In the genomic region with DNA sequence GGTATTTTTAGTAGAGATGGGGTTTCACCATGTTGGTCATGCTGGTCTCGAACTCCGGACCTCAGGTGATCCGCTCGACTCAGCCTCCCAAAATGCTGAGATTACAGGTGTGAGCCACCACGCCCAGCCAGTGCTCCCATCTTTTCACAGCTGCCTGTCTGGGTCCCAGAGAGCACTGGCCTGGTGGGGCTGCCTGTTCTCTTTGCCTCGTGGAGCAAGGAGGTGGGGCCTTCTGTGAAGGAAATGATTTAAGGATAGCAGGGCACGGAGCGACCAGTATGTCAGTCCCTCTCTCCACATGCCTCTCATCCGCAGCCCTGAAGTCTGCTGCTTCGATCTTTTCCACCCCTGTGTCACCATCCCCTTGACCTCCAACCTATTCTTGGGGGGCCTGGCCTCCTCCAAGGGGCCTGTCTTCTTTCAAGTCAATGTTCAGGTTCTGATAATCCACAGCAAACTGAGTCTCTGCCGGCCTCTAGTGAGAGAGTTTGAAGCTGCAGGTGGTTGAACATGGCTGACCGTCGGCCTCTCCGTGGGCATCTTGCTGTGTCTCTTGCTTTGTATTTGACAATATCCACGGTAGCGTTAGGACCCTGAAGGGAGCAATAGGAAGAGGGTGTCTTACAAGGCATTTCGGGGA, we compare ENCODE assay signal across 9 cellular contexts. TPM values are rescaled to one million over a fixed set of nuclear protein-coding genes. Genes with fewer than 3 reads are reported as not detected.
DNase-seq lines count a peak whose midpoint lies in the region; ATAC-seq and TF ChIP-seq lines count a peak whose summit lies in the region.
"Had no signal": no experiment of that assay in that cellular context is flagged by ENCODE, and none has a peak within 500 bp of the region (broad histone marks: within the 10 kb centered on the region; RNA-seq: fewer than 3 reads in every experiment).

No MANE protein-coding gene starts in this region.

- H3K27me3 Mint-ChIP-seq in H9 (ENCODE audit: low read depth): peaks cover 1% of the 10 kb centered on the region; the same call in 1 of the 2 replicates

- no peak overlapping the region for H3K18ac ChIP-seq in H9 (ENCODE audit: insufficient read length, low read depth, low read length)

- no peak overlapping the region for H2BK5ac ChIP-seq in H9 (ENCODE audit: insufficient read length, low read length)

- WGBS in H9 (ENCODE audit: extremely low coverage, insufficient read length, low lambda C conversion rate): no CpG with 5 or more reads among the region's 17 CpGs
- 57 to 61% (median 60%) methylated on average over 17 of the region's 17 CpGs for whole genome bisulfite sequencing in heart left ventricle, 4 donors

- H3T11ph ChIP-seq in H9 (ENCODE audit: low read length): no peak overlapping the region

- no peak overlapping the region for H2BK120ac ChIP-seq in H9 (ENCODE audit: low read depth, low read length, poor library complexity, severe bottlenecking)

- peaks cover 7 to 10% of the 10 kb centered on the region in 2 experiments for H3K4me1 Mint-ChIP-seq in H9

- no peak overlapping the region for H3K14ac ChIP-seq in H9 (ENCODE audit: insufficient read depth, low read length)

- no peaks in the 10 kb centered on the region for H3K79me1 ChIP-seq in H9 (ENCODE audit: insufficient read depth, low read depth, low read length, poor library complexity, severe bottlenecking)

- no peaks in the 10 kb centered on the region for H3K4me1 ChIP-seq in H9 (ENCODE audit: insufficient read depth, low read length)
- H3K4me1 ChIP-seq in heart left ventricle: peaks cover 0 to 26% (median 2%) of the 10 kb centered on the region in 12 donors

- no peak overlapping the region for H3K27ac ChIP-seq in H9 (ENCODE audit: insufficient read length, low read depth, low read length)
- peak overlapping the region; percentile 90 for H3K27ac ChIP-seq in VCaP
- H3K27ac ChIP-seq in heart left ventricle: peak overlapping the region in 4 of 12 donors; percentile 19 to 80 (median 55)

- no peak overlapping the region for H2AK5ac ChIP-seq in H9 (ENCODE audit: insufficient read length, low read length)

- no peaks in the 10 kb centered on the region for H3K9me3 Mint-ChIP-seq in H9

- H2BK20ac ChIP-seq in H9 (ENCODE audit: low read depth, low read length, poor library complexity, severe bottlenecking): no peak overlapping the region

- peak; percentile 66 for TF ChIP-seq CTCF in H9 (conservative IDR thresholded peaks at IDR 0.05)
- TF ChIP-seq CTCF in VCaP (conservative IDR thresholded peaks at IDR 0.05): peak; percentile 48
- peak in 11 of 12 donors; percentile 20 to 73 (median 55) for TF ChIP-seq CTCF in heart left ventricle (IDR thresholded peaks at IDR 0.05)

- H3K4me2 ChIP-seq in H9 (ENCODE audit: insufficient read depth, insufficient read length, low read length): no peak overlapping the region

- H2BK15ac ChIP-seq in H9 (ENCODE audit: low read depth, low read length): no peak overlapping the region

- no peak overlapping the region for H4K91ac ChIP-seq in H9 (ENCODE audit: insufficient read length, low read depth, low read length)

- no peaks in the 10 kb centered on the region for H3K36me3 Mint-ChIP-seq in H9 (ENCODE audit: insufficient read depth in 1 of 3, low read depth in 3 of 3)

- H2AFZ ChIP-seq in H9 (ENCODE audit: low read length): no peak overlapping the region

- no peaks in the 10 kb centered on the region for H3K79me2 ChIP-seq in H9 (ENCODE audit: insufficient read depth, low read length)

- no peak overlapping the region for H2BK12ac ChIP-seq in H9 (ENCODE audit: insufficient read length, low read depth, low read length)

- H3K4ac ChIP-seq in H9 (ENCODE audit: low read depth, low read length): no peak overlapping the region

- no peak overlapping the region for H3K4me3 ChIP-seq in heart left ventricle

- ATAC-seq in heart left ventricle: peak; percentile 19 to 80 (median 68)

- H3K4me3 Mint-ChIP-seq in H9: no peak overlapping the region

- H3K23me2 ChIP-seq in H9 (ENCODE audit: insufficient read length, low read depth, low read length, poor library complexity, severe bottlenecking): no peaks in the 10 kb centered on the region

- intact Hi-C loops in heart left ventricle (cut with DNase I): loop anchor here (1.0 to 5.0 kb wide), 7 partner anchors 34 to 63 kb away; a partner anchor contains a TSS

- H3K9me3 ChIP-seq in H9 (ENCODE audit: control insufficient read depth, low read depth, low read length) (no peaks in the 10 kb centered on the region), heart left ventricle (no peaks in the 10 kb centered on the region)

- peak; percentile 61 for DNase-seq in H9
- DNase-seq in heart left ventricle: peak in 3 of 5 donors; percentile 24 to 42 (median 36)
- peak; percentile 24 for DNase-seq in smooth muscle cell of the brain vasculature (ENCODE audit: low read depth, low spot score)
- DNase-seq in SKM-1 (lab: John Stamatoyannopoulos, UW; ENCODE audit: unreplicated experiment): no peak
- no peak for DNase-seq in cerebellum (ENCODE audit: low spot score)
- DNase-seq in middle frontal gyrus (ENCODE audit: extremely low spot score, low spot score): no peak
- no peak for DNase-seq in activated gamma-delta T cell treated with Interleukin-2 at 50 U/mL for 16 hours
- DNase-seq: activated naive CD4-positive, alpha-beta T cell treated with anti-CD3 and anti-CD28 coated beads, Interleukin-2, amount 50 U/mL, for 16 hours had no signal

- H3K36me3 ChIP-seq in heart left ventricle: peaks cover 0 to 44% (median 2%) of the 10 kb centered on the region in 9 donors

- no peaks in the 10 kb centered on the region for H4K20me1 ChIP-seq in H9 (ENCODE audit: control insufficient read depth, insufficient read depth, insufficient read length)

- no peak for TF ChIP-seq POLR2A in heart left ventricle (IDR thresholded peaks at IDR 0.05)

- peak overlapping the region in 1 of 3 experiments; percentile 28; a peak in 1 of 7 replicates for H3K27ac Mint-ChIP-seq in H9

- H4K8ac ChIP-seq in H9 (replicated peaks; ENCODE audit: insufficient read length, low read depth, low read length): no peak overlapping the region

- H3K56ac ChIP-seq in H9 (ENCODE audit: insufficient read length, low read depth, low read length): no peak overlapping the region

- H4K5ac ChIP-seq in H9 (ENCODE audit: insufficient read length, low read depth, low read length): no peak overlapping the region

- H3K9ac ChIP-seq in H9 (ENCODE audit: extremely low read depth, insufficient read length, low read length): no peak overlapping the region

- no peak overlapping the region for H3K23ac ChIP-seq in H9 (ENCODE audit: insufficient read length, low read depth, low read length)

- H3K27me3 ChIP-seq in H9 (ENCODE audit: insufficient read depth, low read length): no peaks in the 10 kb centered on the region
- H3K27me3 ChIP-seq in heart left ventricle: no peaks in the 10 kb centered on the region

RNA-seq across cellular contexts. Expression of a gene that starts 28.2 kb away (rescaled TPM):
- 49.4 and 55.3 TPM in 2 replicates for total RNA-seq in H9 (2021)
- 10 to 100 TPM; 48.0 to 78.1 (median 61.3) TPM for total RNA-seq in heart left ventricle
- polyA plus RNA-seq in heart left ventricle: 10 to 100 TPM; 25.3 to 29.8 TPM
- 117 TPM for total RNA-seq in cerebellum

RNA-seq across cellular contexts. Expression of a gene that starts 35.5 kb away (rescaled TPM):
- 2.7 and 2.8 TPM in 2 replicates for total RNA-seq in H9 (2021)
- 10 to 100 TPM in 7 of 9 donors, 1 to 10 TPM in 2; 9.0 to 44.8 (median 20.7) TPM for total RNA-seq in heart left ventricle
- polyA plus RNA-seq in heart left ventricle: 10 to 100 TPM in 1 of 2 donors, 1 to 10 TPM in 1; 9.0 to 26.8 TPM
- total RNA-seq in cerebellum: 1.00 TPM

Comparison
In these comparisons a context has a peak if more than half of its experiments do, and no peak if none do; other contexts are left out.
1. DNase-seq: peak in H9 (single experiment), heart left ventricle (3 of 5) and smooth muscle cell of the brain vasculature (single experiment); none in SKM-1 (single experiment), cerebellum (single experiment), middle frontal gyrus (single experiment) and activated gamma-delta T cell treated with Interleukin-2 at 50 U/mL for 16 hours (single experiment).
2. Peak in every context shown above with its lines, with median percentiles within 50 percentile points of each other: CTCF ChIP-seq.